1 cellular context compared by ENCODE assay signal in genomic region chr7:93717217-93717900, GRCh38.
TF ChIP-seq lines count a peak whose summit lies in the region.

No MANE protein-coding gene starts in this region.

TF ChIP-seq in HEK293, 187 proteins besides CTCF, POLR2A, EP300 and RAD21 (continued from another document):
- TF ChIP-seq, protein P1, sequence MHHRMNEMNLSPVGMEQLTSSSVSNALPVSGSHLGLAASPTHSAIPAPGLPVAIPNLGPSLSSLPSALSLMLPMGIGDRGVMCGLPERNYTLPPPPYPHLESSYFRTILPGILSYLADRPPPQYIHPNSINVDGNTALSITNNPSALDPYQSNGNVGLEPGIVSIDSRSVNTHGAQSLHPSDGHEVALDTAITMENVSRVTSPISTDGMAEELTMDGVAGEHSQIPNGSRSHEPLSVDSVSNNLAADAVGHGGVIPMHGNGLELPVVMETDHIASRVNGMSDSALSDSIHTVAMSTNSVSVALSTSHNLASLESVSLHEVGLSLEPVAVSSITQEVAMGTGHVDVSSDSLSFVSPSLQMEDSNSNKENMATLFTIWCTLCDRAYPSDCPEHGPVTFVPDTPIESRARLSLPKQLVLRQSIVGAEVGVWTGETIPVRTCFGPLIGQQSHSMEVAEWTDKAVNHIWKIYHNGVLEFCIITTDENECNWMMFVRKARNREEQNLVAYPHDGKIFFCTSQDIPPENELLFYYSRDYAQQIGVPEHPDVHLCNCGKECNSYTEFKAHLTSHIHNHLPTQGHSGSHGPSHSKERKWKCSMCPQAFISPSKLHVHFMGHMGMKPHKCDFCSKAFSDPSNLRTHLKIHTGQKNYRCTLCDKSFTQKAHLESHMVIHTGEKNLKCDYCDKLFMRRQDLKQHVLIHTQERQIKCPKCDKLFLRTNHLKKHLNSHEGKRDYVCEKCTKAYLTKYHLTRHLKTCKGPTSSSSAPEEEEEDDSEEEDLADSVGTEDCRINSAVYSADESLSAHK (tag by site-specific recombination; IDR thresholded peaks at IDR 0.05), result no peak
- TF ChIP-seq, protein P2, sequence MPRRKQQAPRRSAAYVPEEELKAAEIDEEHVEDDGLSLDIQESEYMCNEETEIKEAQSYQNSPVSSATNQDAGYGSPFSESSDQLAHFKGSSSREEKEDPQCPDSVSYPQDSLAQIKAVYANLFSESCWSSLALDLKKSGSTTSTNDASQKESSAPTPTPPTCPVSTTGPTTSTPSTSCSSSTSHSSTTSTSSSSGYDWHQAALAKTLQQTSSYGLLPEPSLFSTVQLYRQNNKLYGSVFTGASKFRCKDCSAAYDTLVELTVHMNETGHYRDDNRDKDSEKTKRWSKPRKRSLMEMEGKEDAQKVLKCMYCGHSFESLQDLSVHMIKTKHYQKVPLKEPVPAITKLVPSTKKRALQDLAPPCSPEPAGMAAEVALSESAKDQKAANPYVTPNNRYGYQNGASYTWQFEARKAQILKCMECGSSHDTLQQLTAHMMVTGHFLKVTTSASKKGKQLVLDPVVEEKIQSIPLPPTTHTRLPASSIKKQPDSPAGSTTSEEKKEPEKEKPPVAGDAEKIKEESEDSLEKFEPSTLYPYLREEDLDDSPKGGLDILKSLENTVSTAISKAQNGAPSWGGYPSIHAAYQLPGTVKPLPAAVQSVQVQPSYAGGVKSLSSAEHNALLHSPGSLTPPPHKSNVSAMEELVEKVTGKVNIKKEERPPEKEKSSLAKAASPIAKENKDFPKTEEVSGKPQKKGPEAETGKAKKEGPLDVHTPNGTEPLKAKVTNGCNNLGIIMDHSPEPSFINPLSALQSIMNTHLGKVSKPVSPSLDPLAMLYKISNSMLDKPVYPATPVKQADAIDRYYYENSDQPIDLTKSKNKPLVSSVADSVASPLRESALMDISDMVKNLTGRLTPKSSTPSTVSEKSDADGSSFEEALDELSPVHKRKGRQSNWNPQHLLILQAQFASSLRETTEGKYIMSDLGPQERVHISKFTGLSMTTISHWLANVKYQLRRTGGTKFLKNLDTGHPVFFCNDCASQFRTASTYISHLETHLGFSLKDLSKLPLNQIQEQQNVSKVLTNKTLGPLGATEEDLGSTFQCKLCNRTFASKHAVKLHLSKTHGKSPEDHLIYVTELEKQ (tag by site-specific recombination; IDR thresholded peaks at IDR 0.05; ENCODE audit: borderline replicate concordance), result no peak
- TF ChIP-seq ZNF510 (tag by site-specific recombination; IDR thresholded peaks at IDR 0.05; ENCODE audit: insufficient replicate concordance) (no peak), KLF17 (tag by site-specific recombination; IDR thresholded peaks at IDR 0.05) (no peak), PATZ1 (tag by site-specific recombination; IDR thresholded peaks at IDR 0.05) (no peak), PRDM1 (tag by site-specific recombination; IDR thresholded peaks at IDR 0.05) (peak; percentile 42; the same call in 1 of the 2 replicates), ZNF837 (tag by site-specific recombination; IDR thresholded peaks at IDR 0.05) (no peak), ZNF645 (tag by site-specific recombination; IDR thresholded peaks at IDR 0.05) (no peak), GLIS1 (tag by site-specific recombination; IDR thresholded peaks at IDR 0.05) (no peak), ZNF571 (tag by site-specific recombination; IDR thresholded peaks at IDR 0.05) (no peak), MEIS1 (CRISPR knock-in tag; IDR thresholded peaks at IDR 0.05; ENCODE audit: borderline replicate concordance) (no peak), ZNF19 (tag by site-specific recombination; IDR thresholded peaks at IDR 0.05; ENCODE audit: low read depth) (no peak), ZNF239 (tag by site-specific recombination; IDR thresholded peaks at IDR 0.05) (no peak), ZNF596 (tag by site-specific recombination; IDR thresholded peaks at IDR 0.05) (0 out of 2 replicates have a peak, but pooled peaks have one; percentile 40), SP2 (tag by site-specific recombination; IDR thresholded peaks at IDR 0.05) (no peak)
- TF ChIP-seq, protein P3, sequence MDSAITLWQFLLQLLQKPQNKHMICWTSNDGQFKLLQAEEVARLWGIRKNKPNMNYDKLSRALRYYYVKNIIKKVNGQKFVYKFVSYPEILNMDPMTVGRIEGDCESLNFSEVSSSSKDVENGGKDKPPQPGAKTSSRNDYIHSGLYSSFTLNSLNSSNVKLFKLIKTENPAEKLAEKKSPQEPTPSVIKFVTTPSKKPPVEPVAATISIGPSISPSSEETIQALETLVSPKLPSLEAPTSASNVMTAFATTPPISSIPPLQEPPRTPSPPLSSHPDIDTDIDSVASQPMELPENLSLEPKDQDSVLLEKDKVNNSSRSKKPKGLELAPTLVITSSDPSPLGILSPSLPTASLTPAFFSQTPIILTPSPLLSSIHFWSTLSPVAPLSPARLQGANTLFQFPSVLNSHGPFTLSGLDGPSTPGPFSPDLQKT (IDR thresholded peaks at IDR 0.05; ENCODE audit: borderline replicate concordance, low read depth, low read length), result no peak
- TF ChIP-seq, protein P4, sequence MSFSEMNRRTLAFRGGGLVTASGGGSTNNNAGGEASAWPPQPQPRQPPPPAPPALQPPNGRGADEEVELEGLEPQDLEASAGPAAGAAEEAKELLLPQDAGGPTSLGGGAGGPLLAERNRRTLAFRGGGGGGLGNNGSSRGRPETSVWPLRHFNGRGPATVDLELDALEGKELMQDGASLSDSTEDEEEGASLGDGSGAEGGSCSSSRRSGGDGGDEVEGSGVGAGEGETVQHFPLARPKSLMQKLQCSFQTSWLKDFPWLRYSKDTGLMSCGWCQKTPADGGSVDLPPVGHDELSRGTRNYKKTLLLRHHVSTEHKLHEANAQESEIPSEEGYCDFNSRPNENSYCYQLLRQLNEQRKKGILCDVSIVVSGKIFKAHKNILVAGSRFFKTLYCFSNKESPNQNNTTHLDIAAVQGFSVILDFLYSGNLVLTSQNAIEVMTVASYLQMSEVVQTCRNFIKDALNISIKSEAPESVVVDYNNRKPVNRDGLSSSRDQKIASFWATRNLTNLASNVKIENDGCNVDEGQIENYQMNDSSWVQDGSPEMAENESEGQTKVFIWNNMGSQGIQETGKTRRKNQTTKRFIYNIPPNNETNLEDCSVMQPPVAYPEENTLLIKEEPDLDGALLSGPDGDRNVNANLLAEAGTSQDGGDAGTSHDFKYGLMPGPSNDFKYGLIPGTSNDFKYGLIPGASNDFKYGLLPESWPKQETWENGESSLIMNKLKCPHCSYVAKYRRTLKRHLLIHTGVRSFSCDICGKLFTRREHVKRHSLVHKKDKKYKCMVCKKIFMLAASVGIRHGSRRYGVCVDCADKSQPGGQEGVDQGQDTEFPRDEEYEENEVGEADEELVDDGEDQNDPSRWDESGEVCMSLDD (tag by site-specific recombination; IDR thresholded peaks at IDR 0.05), result no peak
- TF ChIP-seq, protein P5, sequence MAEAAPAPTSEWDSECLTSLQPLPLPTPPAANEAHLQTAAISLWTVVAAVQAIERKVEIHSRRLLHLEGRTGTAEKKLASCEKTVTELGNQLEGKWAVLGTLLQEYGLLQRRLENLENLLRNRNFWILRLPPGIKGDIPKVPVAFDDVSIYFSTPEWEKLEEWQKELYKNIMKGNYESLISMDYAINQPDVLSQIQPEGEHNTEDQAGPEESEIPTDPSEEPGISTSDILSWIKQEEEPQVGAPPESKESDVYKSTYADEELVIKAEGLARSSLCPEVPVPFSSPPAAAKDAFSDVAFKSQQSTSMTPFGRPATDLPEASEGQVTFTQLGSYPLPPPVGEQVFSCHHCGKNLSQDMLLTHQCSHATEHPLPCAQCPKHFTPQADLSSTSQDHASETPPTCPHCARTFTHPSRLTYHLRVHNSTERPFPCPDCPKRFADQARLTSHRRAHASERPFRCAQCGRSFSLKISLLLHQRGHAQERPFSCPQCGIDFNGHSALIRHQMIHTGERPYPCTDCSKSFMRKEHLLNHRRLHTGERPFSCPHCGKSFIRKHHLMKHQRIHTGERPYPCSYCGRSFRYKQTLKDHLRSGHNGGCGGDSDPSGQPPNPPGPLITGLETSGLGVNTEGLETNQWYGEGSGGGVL (tag by site-specific recombination; IDR thresholded peaks at IDR 0.05), result peak; percentile 19; the same call in 1 of the 2 replicates
- TF ChIP-seq, protein P6, sequence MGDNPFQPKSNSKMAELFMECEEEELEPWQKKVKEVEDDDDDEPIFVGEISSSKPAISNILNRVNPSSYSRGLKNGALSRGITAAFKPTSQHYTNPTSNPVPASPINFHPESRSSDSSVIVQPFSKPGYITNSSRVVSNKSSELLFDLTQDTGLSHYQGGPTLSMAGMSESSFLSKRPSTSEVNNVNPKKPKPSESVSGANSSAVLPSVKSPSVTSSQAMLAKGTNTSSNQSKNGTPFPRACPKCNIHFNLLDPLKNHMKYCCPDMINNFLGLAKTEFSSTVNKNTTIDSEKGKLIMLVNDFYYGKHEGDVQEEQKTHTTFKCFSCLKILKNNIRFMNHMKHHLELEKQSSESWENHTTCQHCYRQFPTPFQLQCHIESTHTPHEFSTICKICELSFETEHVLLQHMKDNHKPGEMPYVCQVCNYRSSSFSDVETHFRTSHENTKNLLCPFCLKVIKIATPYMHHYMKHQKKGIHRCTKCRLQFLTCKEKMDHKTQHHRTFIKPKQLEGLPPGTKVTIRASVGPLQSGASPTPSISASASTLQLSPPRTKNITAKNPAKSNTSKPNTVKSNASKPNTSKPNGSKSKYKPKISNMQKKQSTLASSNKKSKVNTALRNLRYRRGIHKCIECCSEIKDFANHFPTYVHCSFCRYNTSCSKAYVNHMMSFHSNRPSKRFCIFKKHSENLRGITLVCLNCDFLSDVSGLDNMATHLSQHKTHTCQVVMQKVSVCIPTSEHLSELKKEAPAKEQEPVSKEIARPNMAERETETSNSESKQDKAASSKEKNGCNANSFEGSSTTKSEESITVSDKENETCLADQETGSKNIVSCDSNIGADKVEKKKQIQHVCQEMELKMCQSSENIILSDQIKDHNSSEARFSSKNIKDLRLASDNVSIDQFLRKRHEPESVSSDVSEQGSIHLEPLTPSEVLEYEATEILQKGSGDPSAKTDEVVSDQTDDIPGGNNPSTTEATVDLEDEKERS (tag by site-specific recombination; IDR thresholded peaks at IDR 0.05), result no peak
